Comparison of ENCODE assay signal across 18 cellular contexts in genomic region chr2:216562689-216563435, GRCh38.
A peak's percentile ranks its signal among the peaks of the same experiment; 100 is the strongest.
DNase-seq lines count a peak whose midpoint lies in the region; ATAC-seq and TF ChIP-seq lines count a peak whose summit lies in the region.
"Had no signal": no experiment of that assay in that cellular context is flagged by ENCODE, and none has a peak within 500 bp of the region (broad histone marks: within the 10 kb centered on the region; RNA-seq: fewer than 3 reads in every experiment).

No MANE protein-coding gene starts in this region.

- no peaks in the 10 kb centered on the region for H3K36me3 ChIP-seq in GM23338 (ENCODE audit: insufficient read depth)
- no peaks in the 10 kb centered on the region for H3K36me3 ChIP-seq in esophagus muscularis mucosa
- no peaks in the 10 kb centered on the region for H3K36me3 ChIP-seq in PC-9 (ENCODE audit: low read depth)
- no peaks in the 10 kb centered on the region for H3K36me3 ChIP-seq in WERI-Rb-1

- peaks cover 35% of the 10 kb centered on the region for H3K4me1 Mint-ChIP-seq in GM23338
- peaks cover 41% of the 10 kb centered on the region for H3K4me1 Mint-ChIP-seq in brain
- peaks cover 55% of the 10 kb centered on the region for H3K4me1 Mint-ChIP-seq in nephron progenitor cell

- no peak overlapping the region for H3K27ac ChIP-seq in GM23338 (ENCODE audit: low read depth)
- H3K27ac ChIP-seq in esophagus muscularis mucosa (replicated peaks in 1 of 4), result peak overlapping the region; percentile 79 to 88 (median 82)
- H3K27ac ChIP-seq in PC-9, result no peak overlapping the region
- H3K27ac ChIP-seq in WERI-Rb-1, result no peak overlapping the region
- H3K27ac ChIP-seq: C4-2B had no signal

- no TSS peak for BruUV-seq in PC-9 (replicated peaks; lab: Mats Ljungman, UMichigan)

- H3K27ac Mint-ChIP-seq in GM23338 (no peak overlapping the region), brain (peak overlapping the region in 3 of 5 experiments; percentile 73 to 81 (median 81)), nephron progenitor cell (peak overlapping the region; percentile 34)

- TF ChIP-seq POLR2A in esophagus muscularis mucosa (IDR thresholded peaks at IDR 0.05; ENCODE audit: low read depth), result no peak

- TF ChIP-seq EP300 in esophagus muscularis mucosa (IDR thresholded peaks at IDR 0.05), result no peak

- WGBS in esophagus muscularis mucosa, result 60% methylated on average over 12 of the region's 13 CpGs

- H3F3A ChIP-seq in GM23338 (replicated peaks; ENCODE audit: low read depth), result no peaks in the 10 kb centered on the region
- H3F3A ChIP-seq in PC-9 (ENCODE audit: insufficient read depth, low read depth), result no peaks in the 10 kb centered on the region

- DNase-seq in GM23338 (ENCODE audit: low spot score), result peak; percentile 21
- no peak for DNase-seq in esophagus muscularis mucosa (ENCODE audit: extremely low spot score)
- DNase-seq in nephron progenitor cell, result no peak
- no peak for DNase-seq in PC-9
- DNase-seq in UCSD-AML1 (lab: John Stamatoyannopoulos, UW; ENCODE audit: unreplicated experiment), result no peak
- DNase-seq in WERI-Rb-1, result no peak
- DNase-seq: COR-L47, Karpas-422, MM.1S, NCI-H1105 treated with DMSO at 0.1 percent for 48 hours, NCI-H187 treated with DMSO at 0.1 percent for 48 hours, NCI-H2171 treated with DMSO at 0.1 percent for 48 hours, NCI-H82, SIG-M5 had no signal

- H3K4me2 ChIP-seq in GM23338 (no peak overlapping the region; the same call in 1 of the 2 replicates), PC-9 (no peak overlapping the region)

- H4K20me1 ChIP-seq in GM23338 (replicated peaks; ENCODE audit: insufficient read depth) (no peaks in the 10 kb centered on the region), PC-9 (ENCODE audit: insufficient read depth) (no peaks in the 10 kb centered on the region)

- H3K27me3 ChIP-seq in GM23338 (ENCODE audit: insufficient read depth) (no peaks in the 10 kb centered on the region), esophagus muscularis mucosa (no peaks in the 10 kb centered on the region), PC-9 (ENCODE audit: insufficient read depth, low read depth) (no peaks in the 10 kb centered on the region), WERI-Rb-1 (ENCODE audit: insufficient read depth, low read depth, severe bottlenecking) (no peaks in the 10 kb centered on the region)

- ATAC-seq in GM23338, result peak; percentile 56
- no peak for ATAC-seq in HG03432 (IDR thresholded peaks at IDR 0.05; ENCODE audit: unreplicated experiment)
- ATAC-seq: GM12878 had no signal

- no peak overlapping the region for H3K4me3 ChIP-seq in GM23338
- no peak overlapping the region for H3K4me3 ChIP-seq in esophagus muscularis mucosa
- H3K4me3 ChIP-seq in PC-9, result no peak overlapping the region
- H3K4me3 ChIP-seq in WERI-Rb-1 (ENCODE audit: low read depth, low read length), result no peak overlapping the region
- H3K4me3 ChIP-seq: GM12878 had no signal

- POLR2A ChIA-PET in PC-9 (lab: Charles Lee; ENCODE audit: unreplicated experiment), result no interaction called here

- peaks cover 19% of the 10 kb centered on the region for H3K4me1 ChIP-seq in GM23338 (ENCODE audit: insufficient read depth)
- H3K4me1 ChIP-seq in esophagus muscularis mucosa, result peaks cover 18 to 68% (median 60%) of the 10 kb centered on the region in 4 donors
- no peaks in the 10 kb centered on the region for H3K4me1 ChIP-seq in PC-9 (replicated peaks; ENCODE audit: insufficient read depth)

- CTCF ChIA-PET in PC-9 (lab: Charles Lee), result no interaction called here

- no peaks in the 10 kb centered on the region; the same call in 2 of the 3 replicates for H3K36me3 Mint-ChIP-seq in GM23338 (ENCODE audit: low read depth)
- H3K36me3 Mint-ChIP-seq in brain, result peaks cover 25% of the 10 kb centered on the region
- H3K36me3 Mint-ChIP-seq in nephron progenitor cell (ENCODE audit: low read depth), result peaks cover 11% of the 10 kb centered on the region

- H3K9me3 Mint-ChIP-seq in GM23338 (peaks cover 14% of the 10 kb centered on the region), brain (peaks cover 4 to 22% (median 15%) of the 10 kb centered on the region in 5 experiments), nephron progenitor cell (peaks cover 31% of the 10 kb centered on the region)

- H3K79me2 ChIP-seq in GM23338 (replicated peaks; ENCODE audit: insufficient read depth), result no peaks in the 10 kb centered on the region
- H3K79me2 ChIP-seq in PC-9 (ENCODE audit: low read depth), result no peaks in the 10 kb centered on the region

- intact Hi-C loops in esophagus muscularis mucosa (cut with DNase I) (no loop called here), PC-9 (cut with micrococcal nuclease; ENCODE audit: unreplicated experiment) (no loop called here)

- no peak overlapping the region for H3K4me3 Mint-ChIP-seq in GM23338
- H3K4me3 Mint-ChIP-seq in brain, result no peak overlapping the region
- peak overlapping the region; percentile 2 for H3K4me3 Mint-ChIP-seq in nephron progenitor cell

- TF ChIP-seq CTCF in GM23338 (conservative IDR thresholded peaks at IDR 0.05; ENCODE audit: low read depth in 2 of 2) (no peak), brain (conservative IDR thresholded peaks at IDR 0.05) (no peak), esophagus muscularis mucosa (IDR thresholded peaks at IDR 0.05) (no peak), nephron progenitor cell (IDR thresholded peaks at IDR 0.05) (no peak), PC-9 (conservative IDR thresholded peaks at IDR 0.05) (no peak), WERI-Rb-1 (IDR thresholded peaks at IDR 0.05; ENCODE audit: low read depth, low read length) (no peak)

- H3K9me3 ChIP-seq in esophagus muscularis mucosa (no peaks in the 10 kb centered on the region), PC-9 (ENCODE audit: insufficient read depth, low read depth) (no peaks in the 10 kb centered on the region), WERI-Rb-1 (ENCODE audit: severe bottlenecking) (peaks cover 3% of the 10 kb centered on the region)

- H3K27me3 Mint-ChIP-seq in GM23338 (ENCODE audit: insufficient read depth, low read depth, poor library complexity) (peaks cover 13% of the 10 kb centered on the region), brain (no peaks in the 10 kb centered on the region), nephron progenitor cell (ENCODE audit: low read depth, poor library complexity) (peaks cover 3% of the 10 kb centered on the region)

- H2AFZ ChIP-seq in GM23338 (no peak overlapping the region), PC-9 (no peak overlapping the region)

- H3K9me2 ChIP-seq in GM23338 (ENCODE audit: insufficient read depth) (peaks cover 16% of the 10 kb centered on the region; the same call in 1 of the 2 replicates), PC-9 (ENCODE audit: insufficient read depth) (no peaks in the 10 kb centered on the region)

TF ChIP-seq in GM23338, 12 proteins besides CTCF, POLR2A, EP300 and RAD21 (continues in another document):
- TF ChIP-seq STAT1 (IDR thresholded peaks at IDR 0.05; ENCODE audit: unreplicated experiment) (no peak), NANOG (IDR thresholded peaks at IDR 0.05; ENCODE audit: borderline replicate concordance) (no peak), POLR2AphosphoS5 (IDR thresholded peaks at IDR 0.05; ENCODE audit: low read depth) (no peak)

Comparison
In these comparisons a context has a peak if more than half of its experiments do, and no peak if none do; other contexts are left out.
1. H3K27ac ChIP-seq: peak in esophagus muscularis mucosa (4 of 4); none in GM23338 (single experiment), PC-9 (single experiment) and WERI-Rb-1 (single experiment).